Comparison of ENCODE assay signal across 5 cellular contexts in genomic region chr4:118530107-118530506, GRCh38.
A peak's percentile ranks its signal among the peaks of the same experiment; 100 is the strongest.
DNase-seq lines count a peak whose midpoint lies in the region; ATAC-seq, FAIRE-seq and TF ChIP-seq lines count a peak whose summit lies in the region.
"Not testable (repeated sequence)": the region's sequence is repeated elsewhere in the genome, so short reads cannot be mapped to it uniquely, and the experiment has no call there.

No MANE protein-coding gene starts in this region.

- not testable (repeated sequence) for H4K20me1 ChIP-seq in keratinocyte (ENCODE audit: control insufficient read depth, extremely low read depth, insufficient read depth, low read length); HepG2 (ENCODE audit: insufficient read depth, low read length)

- not testable (repeated sequence) for H3K36me3 ChIP-seq in bronchial epithelial cell (ENCODE audit: control insufficient read depth, insufficient read depth, low read length); keratinocyte (ENCODE audit: control insufficient read depth in 2 of 2, extremely low read depth in 1 of 2, insufficient read depth in 2 of 2, low read length in 2 of 2); HepG2 (replicated peaks in 1 of 2; ENCODE audit: control insufficient read depth in 1 of 2, insufficient read depth in 2 of 2, low read length in 2 of 2)

- TF ChIP-seq POLR2A in HepG2 (IDR thresholded peaks at IDR 0.05; ENCODE audit: insufficient read depth in 1 of 2, low read depth in 2 of 2, low read length in 2 of 2), result not testable (repeated sequence)

- not testable (repeated sequence) for H3K9me1 ChIP-seq in keratinocyte (ENCODE audit: control insufficient read depth, extremely low read depth, insufficient read depth, low read length)

- H3K27me3 ChIP-seq in bronchial epithelial cell (ENCODE audit: control insufficient read depth, insufficient read depth, low read length); keratinocyte (ENCODE audit: control insufficient read depth, extremely low read depth, insufficient read depth, low read length); HepG2 (ENCODE audit: control insufficient read depth in 1 of 2, insufficient read depth in 2 of 2, low read length in 2 of 2): not testable (repeated sequence)

- H3K9me3 ChIP-seq in keratinocyte (ENCODE audit: control insufficient read depth, low read depth, low read length); HepG2 (ENCODE audit: low read length): not testable (repeated sequence)

- H3K4me3 ChIP-seq in bronchial epithelial cell (ENCODE audit: low read depth, low read length); keratinocyte (ENCODE audit: control insufficient read depth in 2 of 3, extremely low read depth in 1 of 3, insufficient read depth in 2 of 3, low read depth in 1 of 3, low read length in 3 of 3); HepG2 (replicated peaks in 1 of 3; ENCODE audit: insufficient read depth in 1 of 3, low read depth in 2 of 3, low read length in 3 of 3): not testable (repeated sequence)

- H3K9ac ChIP-seq in keratinocyte (ENCODE audit: control insufficient read depth, extremely low read depth, insufficient read depth, low read length); HepG2 (ENCODE audit: insufficient read depth, low read depth, low read length): not testable (repeated sequence)

- not testable (repeated sequence) for H3K27ac ChIP-seq in keratinocyte (ENCODE audit: control insufficient read depth, insufficient read depth, low read length); HepG2 (ENCODE audit: extremely low read length, insufficient read depth, low read length)

- FAIRE-seq in D721Med (lab: Jason Lieb, UNC), result peak; percentile 89
- FAIRE-seq in bronchial epithelial cell (lab: Jason Lieb, UNC), result peak; percentile 13
- peak; percentile 41 for FAIRE-seq in keratinocyte (lab: Jason Lieb, UNC)
- FAIRE-seq in HepG2 (lab: Jason Lieb, UNC), result peak; percentile 15

- not testable (repeated sequence) for H3K79me2 ChIP-seq in keratinocyte (ENCODE audit: control insufficient read depth, insufficient read depth, low read length); HepG2 (ENCODE audit: insufficient read depth, low read length)

- POLR2A ChIA-PET in HepG2 (lab: Yijun Ruan, JAX), result not testable (repeated sequence)

- CTCF ChIA-PET in HepG2 (lab: Yijun Ruan, JAX; ENCODE audit: low intra/inter-chr PET ratio, low total read pairs), result not testable (repeated sequence)

- BruUV-seq in HepG2 (replicated peaks; lab: Mats Ljungman, UMichigan), result not testable (repeated sequence)

- ATAC-seq in HepG2, result not testable (repeated sequence)

- WGBS in HepG2 (ENCODE audit: low lambda C conversion rate), result 5% methylated on average over 2 of the region's 2 CpGs

- dilution Hi-C loops in keratinocyte (cut with MboI; ENCODE audit: extremely low pct_ligation_motif_present, low sequenced_read_pairs), result not testable (repeated sequence)

- H3K4me2 ChIP-seq in keratinocyte (ENCODE audit: control insufficient read depth, extremely low read depth, insufficient read depth, low read depth, low read length); HepG2 (ENCODE audit: low read depth, low read length): not testable (repeated sequence)

- H3K4me1 ChIP-seq in keratinocyte (ENCODE audit: control insufficient read depth, extremely low read depth, insufficient read depth, low read length); HepG2 (ENCODE audit: insufficient read depth, low read length): not testable (repeated sequence)

- TF ChIP-seq EP300 in HepG2 (IDR thresholded peaks at IDR 0.05; ENCODE audit: low read depth in 2 of 2, low read length in 2 of 2); HepG2 (CRISPR knock-in tag; IDR thresholded peaks at IDR 0.05; ENCODE audit: borderline replicate concordance): not testable (repeated sequence)

- intact Hi-C loops in HepG2 (cut with micrococcal nuclease; ENCODE audit: unreplicated experiment), result not testable (repeated sequence)

- not testable (repeated sequence) for TF ChIP-seq RAD21 in HepG2 (CRISPR knock-in tag; IDR thresholded peaks at IDR 0.05)

- not testable (repeated sequence) for H2AFZ ChIP-seq in keratinocyte (ENCODE audit: control insufficient read depth, low read length); HepG2 (ENCODE audit: low read length)

- not testable (repeated sequence) for DNase-seq in D721Med (ENCODE audit: insufficient read length, low spot score); bronchial epithelial cell (ENCODE audit: low read depth); keratinocyte (ENCODE audit: low read depth, low spot score); HepG2 (ENCODE audit: low spot score)
- DNase-seq in HuH-7.5 (ENCODE audit: low spot score), result peak; percentile 0

- not testable (repeated sequence) for TF ChIP-seq CTCF in D721Med (IDR thresholded peaks at IDR 0.05; ENCODE audit: insufficient read depth, missing control alignments); bronchial epithelial cell (IDR thresholded peaks at IDR 0.05; ENCODE audit: insufficient read depth, low read length, severe bottlenecking); keratinocyte (optimal IDR thresholded peaks at IDR 0.05 in 1 of 3, IDR thresholded peaks at IDR 0.05 in 1 of 3, conservative IDR thresholded peaks at IDR 0.05 in 1 of 3; ENCODE audit: extremely low read depth in 1 of 3, insufficient read depth in 2 of 3, low read length in 3 of 3); HepG2 (CRISPR knock-in tag; IDR thresholded peaks at IDR 0.05)

- in situ Hi-C loops in HepG2 (cut with HindIII; ENCODE audit: extremely low pct_ligation_motif_present, low pct_unique_long_range_greater_than_20kb), result not testable (repeated sequence)
